Comparison of ENCODE assay signal across 8 cellular contexts in the genomic region with DNA sequence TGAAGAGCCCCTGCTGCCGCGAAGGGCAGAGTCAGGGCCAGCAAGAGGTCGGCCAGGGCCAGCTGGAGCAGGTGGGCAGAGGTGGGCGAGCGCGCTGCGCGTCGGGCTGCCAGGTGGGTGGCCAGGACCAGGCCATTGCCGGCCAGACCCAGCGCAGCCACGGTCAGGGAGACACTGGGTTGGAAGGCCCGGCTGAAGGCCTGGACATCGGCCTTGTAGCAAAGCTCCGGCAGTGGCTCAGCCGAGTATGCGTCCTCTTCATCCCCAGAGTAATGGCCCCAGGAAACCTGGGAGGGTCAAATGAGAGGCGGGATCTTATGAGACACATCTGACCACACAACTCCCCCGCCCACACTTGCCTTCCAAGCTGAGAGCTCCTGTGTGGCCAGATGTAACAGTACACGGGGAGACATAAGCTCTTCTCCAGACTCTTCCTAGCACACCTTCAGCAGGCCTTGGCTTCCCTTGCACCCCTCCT. TPM values are rescaled to one million over a fixed set of nuclear protein-coding genes. Genes with fewer than 3 reads are reported as not detected.
DNase-seq lines count a peak whose midpoint lies in the region; ATAC-seq and TF ChIP-seq lines count a peak whose summit lies in the region.

No MANE protein-coding gene starts in this region.

- peaks cover 47% of the 10 kb centered on the region for H3K27me3 Mint-ChIP-seq in progenitor cell of endocrine pancreas

- no peaks in the 10 kb centered on the region for H3K27me3 ChIP-seq in esophagus (ENCODE audit: control insufficient read depth in 1 of 2, insufficient read depth in 2 of 2, low read length in 2 of 2)

- H3K27ac ChIP-seq in esophagus (ENCODE audit: low read depth in 2 of 2, low read length in 1 of 2) = peak overlapping the region; percentile 96 to 97

- ATAC-seq in HG03457 (IDR thresholded peaks at IDR 0.05; ENCODE audit: unreplicated experiment) = no peak

- no peak overlapping the region for H3K27ac Mint-ChIP-seq in progenitor cell of endocrine pancreas

- H3K4me3 ChIP-seq in esophagus (ENCODE audit: low read depth in 1 of 2, low read length in 2 of 2) = peak overlapping the region in 1 of 2 donors; percentile 42

- H3K36me3 ChIP-seq in esophagus (ENCODE audit: control insufficient read depth in 2 of 2, insufficient read depth in 2 of 2, low read length in 1 of 2) = no peaks in the 10 kb centered on the region

- H3K9me3 Mint-ChIP-seq in progenitor cell of endocrine pancreas (ENCODE audit: low read depth) = no peaks in the 10 kb centered on the region

- DNase-seq in GF-D8 (lab: John Stamatoyannopoulos, UW) = peak; percentile 3
- DNase-seq in NOMO-1 (lab: John Stamatoyannopoulos, UW; ENCODE audit: unreplicated experiment in 2 of 2) = peak; percentile 40 to 42
- DNase-seq in progenitor cell of endocrine pancreas (ENCODE audit: low spot score, unreplicated experiment) = no peak
- no peak for DNase-seq in COR-L47 (lab: John Stamatoyannopoulos, UW)
- DNase-seq in GM19240 (ENCODE audit: insufficient read length, low spot score) = no peak
- no peak for DNase-seq in activated T-cell treated with anti-CD3 and anti-CD28 coated beads, Interleukin-2, amount 50 U/mL, for 48 hours

- H3K9me3 ChIP-seq in esophagus (ENCODE audit: control insufficient read depth in 2 of 2, insufficient read depth in 1 of 2, low read depth in 1 of 2, low read length in 1 of 2) = no peaks in the 10 kb centered on the region

- no peak for TF ChIP-seq CTCF in progenitor cell of endocrine pancreas (IDR thresholded peaks at IDR 0.05; ENCODE audit: unreplicated experiment)

- peaks cover 2 to 15% of the 10 kb centered on the region in 2 donors for H3K4me1 ChIP-seq in esophagus (ENCODE audit: control insufficient read depth in 2 of 2, insufficient read depth in 2 of 2, low read length in 1 of 2)

- H3K4me3 Mint-ChIP-seq in progenitor cell of endocrine pancreas (ENCODE audit: low read depth) = peak overlapping the region; percentile 38

- H3K4me1 Mint-ChIP-seq in progenitor cell of endocrine pancreas (ENCODE audit: low read depth) = peaks cover 15% of the 10 kb centered on the region

- whole genome bisulfite sequencing in esophagus, 2 donors = 66 to 67% methylated on average over 20 of the region's 20 CpGs

- peaks cover 2% of the 10 kb centered on the region for H3K36me3 Mint-ChIP-seq in progenitor cell of endocrine pancreas (ENCODE audit: insufficient read depth)

RNA-seq across cellular contexts. Expression of a gene that starts 1.3 kb away (rescaled TPM):
- polyA plus RNA-seq in esophagus = under 1 TPM; 0.22 to 0.42 TPM
- 0.49 and 1.1 TPM in 2 replicates for total RNA-seq in progenitor cell of endocrine pancreas

RNA-seq across cellular contexts. Expression of a gene that starts 2.0 kb away (rescaled TPM):
- polyA plus RNA-seq in esophagus = 1 to 10 TPM; 1.3 to 1.5 TPM
- total RNA-seq in progenitor cell of endocrine pancreas = 2.3 and 2.5 TPM in 2 replicates

RNA-seq across cellular contexts. Expression of a gene that starts 3.6 kb away (rescaled TPM):
- polyA plus RNA-seq in esophagus = 10 to 100 TPM; 49.4 to 84.6 TPM
- 14.1 and 16.2 TPM in 2 replicates for total RNA-seq in progenitor cell of endocrine pancreas

RNA-seq across cellular contexts. Expression of a gene that starts 21.3 kb away (rescaled TPM):
- polyA plus RNA-seq in esophagus = 10 to 100 TPM in 1 of 2 donors, 1 to 10 TPM in 1; 7.6 to 12.0 TPM
- 26.9 and 31.3 TPM in 2 replicates for total RNA-seq in progenitor cell of endocrine pancreas

Comparison
In these comparisons a context has a peak if more than half of its experiments do, and no peak if none do; other contexts are left out.
1. DNase-seq: peak in GF-D8 (single experiment) and NOMO-1 (2 of 2); none in progenitor cell of endocrine pancreas (single experiment), COR-L47 (single experiment), GM19240 (single experiment) and activated T-cell treated with anti-CD3 and anti-CD28 coated beads, Interleukin-2, amount 50 U/mL, for 48 hours (0 of 2).